Comparison of ENCODE assay signal across 10 cellular contexts in the genomic region with DNA sequence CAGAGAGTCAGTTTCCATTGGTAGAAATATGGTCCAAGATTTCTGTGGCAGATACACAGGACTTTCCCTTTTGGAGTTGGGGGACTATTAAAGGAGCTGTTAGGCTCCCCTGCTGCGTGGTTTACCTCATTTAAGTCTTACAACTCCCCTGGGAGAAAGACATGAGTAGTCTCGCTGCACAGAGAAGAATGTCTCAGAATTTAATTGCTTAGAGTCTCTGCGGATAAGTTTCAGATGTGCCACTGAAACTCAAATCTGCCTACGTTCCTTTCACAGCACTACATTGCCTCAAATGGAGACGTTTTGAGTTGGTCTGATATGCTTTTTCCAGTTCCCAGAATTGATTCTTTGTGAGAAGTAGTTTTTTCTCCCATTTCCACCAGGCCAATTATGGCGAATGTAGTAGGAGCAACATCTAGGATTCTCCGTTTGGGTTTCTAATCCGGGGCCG. TPM values are rescaled to one million over a fixed set of nuclear protein-coding genes. Genes with fewer than 3 reads are reported as not detected.
DNase-seq lines count a peak whose midpoint lies in the region; ATAC-seq and TF ChIP-seq lines count a peak whose summit lies in the region.
"Had no signal": no experiment of that assay in that cellular context is flagged by ENCODE, and none has a peak within 500 bp of the region (broad histone marks: within the 10 kb centered on the region; RNA-seq: fewer than 3 reads in every experiment).

No MANE protein-coding gene starts in this region.

- H3K4me3 ChIP-seq in GM12865 (ENCODE audit: low read depth, low read length) = no peak overlapping the region
- no peak overlapping the region for H3K4me3 ChIP-seq in KMS-11 (IDR thresholded peaks at IDR 0.05; ENCODE audit: insufficient read depth, low read depth, low read length)
- peak overlapping the region; percentile 49 for H3K4me3 ChIP-seq in hepatocyte
- H3K4me3 ChIP-seq in subcutaneous abdominal adipose tissue (ENCODE audit: low read depth in 1 of 5, low read length in 5 of 5) = peak overlapping the region in 4 of 5 donors; percentile 60 to 68 (median 64)
- H3K4me3 ChIP-seq in lower leg skin (ENCODE audit: low read depth, poor library complexity, severe bottlenecking) = no peak overlapping the region

- H4K20me1 ChIP-seq in KMS-11 (ENCODE audit: insufficient read depth) = no peaks in the 10 kb centered on the region
- H4K20me1 ChIP-seq in hepatocyte (ENCODE audit: insufficient read depth, poor library complexity, severe bottlenecking) = no peaks in the 10 kb centered on the region

- intact Hi-C loops in lower leg skin (cut with DNase I; ENCODE audit: low total_unique reads) = no loop called here

- DNase-seq in GM12865 (ENCODE audit: low read depth) = peak; percentile 42
- no peak for DNase-seq in hepatocyte (ENCODE audit: low spot score)
- DNase-seq in AML-193 (lab: John Stamatoyannopoulos, UW) = no peak
- no peak for DNase-seq in SW 1271 (lab: John Stamatoyannopoulos, UW)
- no peak for DNase-seq in lower leg skin (ENCODE audit: low spot score in 2 of 2)

- H3K4me2 ChIP-seq in KMS-11 (peak overlapping the region; percentile 83), hepatocyte (peak overlapping the region; percentile 99)

- peak; percentile 41 for ATAC-seq in GM21515 (IDR thresholded peaks at IDR 0.05; ENCODE audit: unreplicated experiment)

- WGBS in hepatocyte (ENCODE audit: low lambda C conversion rate, missing lambda C conversion rate) = 17% methylated on average over 9 of the region's 9 CpGs
- 11 to 14% methylated on average over 9 of the region's 9 CpGs for WGBS in lower leg skin, 2 donors

- H3K36me3 ChIP-seq in KMS-11 (ENCODE audit: insufficient read depth) (no peaks in the 10 kb centered on the region), hepatocyte (replicated peaks; ENCODE audit: insufficient read depth, low read depth) (no peaks in the 10 kb centered on the region), subcutaneous abdominal adipose tissue (ENCODE audit: control insufficient read depth in 5 of 5, insufficient read depth in 5 of 5, low read length in 5 of 5) (no peaks in the 10 kb centered on the region)

- H3K9me3 ChIP-seq in hepatocyte (ENCODE audit: low read depth) (no peaks in the 10 kb centered on the region), subcutaneous abdominal adipose tissue (ENCODE audit: control insufficient read depth in 5 of 5, low read length in 5 of 5) (no peaks in the 10 kb centered on the region)

- H3K9me2 ChIP-seq in hepatocyte (replicated peaks; ENCODE audit: insufficient read depth) = no peaks in the 10 kb centered on the region

- H3K79me2 ChIP-seq in KMS-11 (ENCODE audit: insufficient read depth, low read depth) = no peaks in the 10 kb centered on the region
- no peaks in the 10 kb centered on the region for H3K79me2 ChIP-seq in hepatocyte

- peak overlapping the region; percentile 41; the same call in 1 of the 2 replicates for H2AFZ ChIP-seq in KMS-11 (ENCODE audit: low read depth)
- no peak overlapping the region for H2AFZ ChIP-seq in hepatocyte

- TF ChIP-seq POLR2A in lower leg skin (IDR thresholded peaks at IDR 0.05) = no peak

- H3K27me3 ChIP-seq in KMS-11 (ENCODE audit: insufficient read depth, low read depth) = no peaks in the 10 kb centered on the region
- peaks cover 55% of the 10 kb centered on the region for H3K27me3 ChIP-seq in hepatocyte
- H3K27me3 ChIP-seq in subcutaneous abdominal adipose tissue (ENCODE audit: control insufficient read depth in 5 of 5, insufficient read depth in 4 of 5, low read length in 5 of 5) = peaks cover 15 to 25% (median 18%) of the 10 kb centered on the region in 5 donors

- H3K4me1 ChIP-seq in KMS-11 (ENCODE audit: low read depth, poor library complexity, severe bottlenecking) = peaks cover 5% of the 10 kb centered on the region
- peaks cover 4% of the 10 kb centered on the region for H3K4me1 ChIP-seq in hepatocyte (ENCODE audit: insufficient read depth)
- peaks cover 0 to 20% (median 17%) of the 10 kb centered on the region in 5 donors for H3K4me1 ChIP-seq in subcutaneous abdominal adipose tissue (ENCODE audit: control insufficient read depth in 5 of 5, insufficient read depth in 5 of 5, low read length in 5 of 5)

- no peak for TF ChIP-seq CTCF in GM12865 (IDR thresholded peaks at IDR 0.05; ENCODE audit: insufficient read depth, low read depth, low read length, missing control alignments)
- TF ChIP-seq CTCF in KMS-11 (conservative IDR thresholded peaks at IDR 0.05; ENCODE audit: low read depth, low read length) = no peak
- TF ChIP-seq CTCF in hepatocyte (IDR thresholded peaks at IDR 0.05; ENCODE audit: poor library complexity) = no peak
- no peak for TF ChIP-seq CTCF in lower leg skin (IDR thresholded peaks at IDR 0.05)

- no peak overlapping the region for H3K27ac ChIP-seq in KMS-11
- H3K27ac ChIP-seq in hepatocyte = no peak overlapping the region
- H3K27ac ChIP-seq in subcutaneous abdominal adipose tissue (ENCODE audit: low read depth, low read length) = no peak overlapping the region

- H3K9ac ChIP-seq in KMS-11 = no peak overlapping the region
- no peak overlapping the region for H3K9ac ChIP-seq in subcutaneous abdominal adipose tissue (ENCODE audit: low read length in 5 of 5)

RNA-seq across cellular contexts. Expression of a gene that starts 0.6 kb away (rescaled TPM):
- total RNA-seq in hepatocyte = 0.24 and 0.43 TPM in 2 replicates
- polyA plus RNA-seq in hepatocyte = 0.04 and 0.11 TPM in 2 replicates
- under 1 TPM; 0.30 to 0.91 (median 0.48) TPM for total RNA-seq in lower leg skin
- total RNA-seq: glomerular endothelial cell, LHCN-M2 had no signal

Comparison
In these comparisons a context has a peak if more than half of its experiments do, and no peak if none do; other contexts are left out.
1. H3K4me3 ChIP-seq: peak in hepatocyte (single experiment) and subcutaneous abdominal adipose tissue (4 of 5); none in GM12865 (single experiment), KMS-11 (single experiment) and lower leg skin (single experiment).